ENCODE assay signal across 8 cellular contexts in the genomic region with DNA sequence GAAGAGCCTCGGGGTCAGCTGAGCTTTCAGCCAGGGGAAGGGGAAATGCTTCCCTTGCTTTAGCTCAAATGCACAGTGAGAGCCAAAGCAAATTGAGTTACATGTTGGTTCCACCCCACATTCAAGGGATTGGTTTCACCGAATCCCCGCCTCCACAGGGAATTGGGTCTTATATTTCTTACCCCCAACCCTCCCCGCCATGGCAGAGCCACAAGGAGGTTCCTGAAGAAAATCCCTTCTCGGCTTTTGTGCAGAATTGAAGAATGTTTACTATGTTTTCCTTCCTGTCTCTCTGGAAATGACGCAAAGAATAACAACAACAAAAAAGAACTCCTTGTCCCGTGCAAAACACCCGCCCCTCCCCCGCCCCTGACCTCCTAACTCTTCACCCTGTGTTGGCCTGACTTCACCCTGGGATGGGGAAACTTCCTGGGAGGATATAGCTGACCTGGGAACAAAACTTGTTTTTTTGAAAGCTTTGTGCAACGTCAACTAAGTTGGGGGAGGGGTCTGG. TPM values are rescaled to one million over a fixed set of nuclear protein-coding genes. Genes with fewer than 3 reads are reported as not detected.
DNase-seq lines count a peak whose midpoint lies in the region; ATAC-seq lines count a peak whose summit lies in the region.

No MANE protein-coding gene starts in this region.

- H3K27me3 ChIP-seq in HUES48 (ENCODE audit: control insufficient read depth, insufficient read depth, low read length), result no peaks in the 10 kb centered on the region
- H3K27me3 ChIP-seq in duodenal mucosa (ENCODE audit: control insufficient read depth in 1 of 2, insufficient read depth in 2 of 2, low read length in 2 of 2), result no peaks in the 10 kb centered on the region
- no peaks in the 10 kb centered on the region for H3K27me3 ChIP-seq in skeletal muscle satellite cell (ENCODE audit: control insufficient read depth, insufficient read depth, low read length)

- DNase-seq in left lobe of liver (ENCODE audit: low spot score) (peak; percentile 81), T-helper 9 cell (no peak), NCI-H226 (no peak)

- H3K36me3 ChIP-seq in HUES48 (ENCODE audit: control insufficient read depth, insufficient read depth, low read length) (no peaks in the 10 kb centered on the region), duodenal mucosa (ENCODE audit: control insufficient read depth in 1 of 2, insufficient read depth in 2 of 2, low read length in 2 of 2) (no peaks in the 10 kb centered on the region), skeletal muscle satellite cell (ENCODE audit: insufficient read depth, low read length) (no peaks in the 10 kb centered on the region)

- H3K27ac ChIP-seq in HUES48 (ENCODE audit: low read depth, low read length) (peak overlapping the region; percentile 83), duodenal mucosa (ENCODE audit: low read depth, low read length) (peak overlapping the region; percentile 60)

- H3K9ac ChIP-seq in HUES48 (ENCODE audit: low read depth, low read length) (no peak overlapping the region), duodenal mucosa (ENCODE audit: low read depth in 1 of 2, low read length in 2 of 2) (no peak overlapping the region), skeletal muscle satellite cell (ENCODE audit: low read depth, low read length) (peak overlapping the region; percentile 44)

- peak; percentile 84 for ATAC-seq in left lobe of liver
- no peak for ATAC-seq in GM21717 (IDR thresholded peaks at IDR 0.05; ENCODE audit: unreplicated experiment)
- ATAC-seq in HG03342 (IDR thresholded peaks at IDR 0.05; ENCODE audit: unreplicated experiment), result no peak

- H3K4me1 ChIP-seq in HUES48 (ENCODE audit: control insufficient read depth, insufficient read depth, low read length) (peaks cover 24% of the 10 kb centered on the region; the same call in 1 of the 2 replicates), duodenal mucosa (ENCODE audit: control insufficient read depth in 1 of 2, insufficient read depth in 2 of 2, low read length in 2 of 2) (no peaks in the 10 kb centered on the region), skeletal muscle satellite cell (ENCODE audit: control insufficient read depth, insufficient read depth, low read length) (peaks cover 32% of the 10 kb centered on the region)

- peak overlapping the region; percentile 78 for H3K4me2 ChIP-seq in skeletal muscle satellite cell (ENCODE audit: low read length)

- H3K9me3 ChIP-seq in HUES48 (ENCODE audit: control insufficient read depth, insufficient read depth, low read length) (no peaks in the 10 kb centered on the region), duodenal mucosa (ENCODE audit: control insufficient read depth in 1 of 2, low read length in 2 of 2) (no peaks in the 10 kb centered on the region), skeletal muscle satellite cell (replicated peaks; ENCODE audit: low read length) (no peaks in the 10 kb centered on the region)

- H3K4me3 ChIP-seq in HUES48 (ENCODE audit: low read depth, low read length), result peak overlapping the region; percentile 39; the same call in 1 of the 2 replicates
- H3K4me3 ChIP-seq in duodenal mucosa (ENCODE audit: low read depth in 1 of 2, low read length in 2 of 2), result peak overlapping the region in 1 of 2 donors; percentile 33
- peak overlapping the region; percentile 18 for H3K4me3 ChIP-seq in skeletal muscle satellite cell (ENCODE audit: low read length)

RNA-seq across cellular contexts. Expression of gene CIPC, which starts 21.9 kb away (rescaled TPM):
- total RNA-seq in left lobe of liver, result 11.8 TPM
- total RNA-seq in skeletal muscle satellite cell (2012; rRNA removed), result 9.9 and 10.5 TPM in 2 replicates

RNA-seq across cellular contexts. Expression of gene IRF2BPL, which starts 47.7 kb away (rescaled TPM):
- 18.1 TPM for total RNA-seq in left lobe of liver
- total RNA-seq in skeletal muscle satellite cell (2012; rRNA removed), result 11.4 and 15.5 TPM in 2 replicates
